ENCODE assay signal across 19 cellular contexts in genomic region chr4:54837576-54838140, GRCh38.
DNase-seq lines count a peak whose midpoint lies in the region; ATAC-seq and TF ChIP-seq lines count a peak whose summit lies in the region.
"Had no signal": no experiment of that assay in that cellular context is flagged by ENCODE, and none has a peak within 500 bp of the region (broad histone marks: within the 10 kb centered on the region; RNA-seq: fewer than 3 reads in every experiment).

No MANE protein-coding gene starts in this region.

- intact Hi-C loops in activated CD4-positive, alpha-beta memory T cell treated with anti-CD3 and anti-CD28 coated beads for 36 hours (cut with micrococcal nuclease): no loop called here

- TF ChIP-seq CTCF in tibial nerve (IDR thresholded peaks at IDR 0.05): no peak

- no peaks in the 10 kb centered on the region for H3K9me3 Mint-ChIP-seq in activated CD4-positive, alpha-beta memory T cell treated with anti-CD3 and anti-CD28 coated beads for 36 hours

- no peaks in the 10 kb centered on the region for H3K27me3 Mint-ChIP-seq in activated CD4-positive, alpha-beta memory T cell treated with anti-CD3 and anti-CD28 coated beads for 36 hours

- DNase-seq in EH (ENCODE audit: low read depth) (peak; percentile 26), SK-N-MC (ENCODE audit: low read depth, low spot score) (peak; percentile 10), dedifferentiated amniotic fluid mesenchymal stem cell (ENCODE audit: extremely low spot score) (peak; percentile 22), iris pigment epithelial cell (ENCODE audit: low read depth) (peak; percentile 1), tibial nerve (ENCODE audit: low spot score in 2 of 2) (no peak)
- DNase-seq in activated CD4-positive, alpha-beta memory T cell treated with anti-CD3 and anti-CD28 coated beads for 36 hours: no peak
- no peak for DNase-seq in stimulated activated CD4-positive, alpha-beta T cell treated with anti-CD3 and anti-CD28 coated beads, Interleukin-12 subunit alpha, Interleukin-12 subunit beta, amount 100 ng/mL, for 4 hours
- DNase-seq: CD8-positive, alpha-beta memory T cell; DMS79; KG1; NCI-H1048; NCI-H1436 treated with DMSO at 0.1 percent for 48 hours; NCI-H2029 treated with DMSO at 0.1 percent for 48 hours; NCI-H2171 treated with DMSO at 0.1 percent for 48 hours; NCI-H446 treated with DMSO at 0.1 percent for 48 hours had no signal

- no peak overlapping the region for H3K4me3 ChIP-seq in SK-N-MC
- H3K4me3 ChIP-seq in tibial nerve: no peak overlapping the region
- H3K4me3 ChIP-seq: BLaER1 treated with 17β-estradiol and CSF1 and Interleukin-3, amounts not matched to agents 10 nM and 100 nM; SJSA1 had no signal

- CTCF ChIA-PET in activated CD4-positive, alpha-beta memory T cell treated with anti-CD3 and anti-CD28 coated beads for 36 hours (lab: Charles Lee): no interaction called here

- ATAC-seq in GM18505 (IDR thresholded peaks at IDR 0.05; ENCODE audit: unreplicated experiment): no peak
- ATAC-seq: Panc1 had no signal

- H3K27ac Mint-ChIP-seq in activated CD4-positive, alpha-beta memory T cell treated with anti-CD3 and anti-CD28 coated beads for 36 hours: no peak overlapping the region
- H3K27ac Mint-ChIP-seq: CD8-positive, alpha-beta memory T cell had no signal

- no peak for TF ChIP-seq EP300 in tibial nerve (IDR thresholded peaks at IDR 0.05)

- H3K27me3 ChIP-seq in tibial nerve: no peaks in the 10 kb centered on the region
- H3K27me3 ChIP-seq: BLaER1 treated with 17β-estradiol and CSF1 and Interleukin-3, amounts not matched to agents 10 nM and 100 nM; SJSA1 had no signal

- H3K27ac ChIP-seq in SK-N-MC: no peak overlapping the region
- H3K27ac ChIP-seq in tibial nerve: no peak overlapping the region
- H3K27ac ChIP-seq: BLaER1 treated with 17β-estradiol and CSF1 and Interleukin-3, amounts not matched to agents 10 nM and 100 nM; SJSA1 had no signal

- no peaks in the 10 kb centered on the region for H3K36me3 Mint-ChIP-seq in activated CD4-positive, alpha-beta memory T cell treated with anti-CD3 and anti-CD28 coated beads for 36 hours
- H3K36me3 Mint-ChIP-seq: CD8-positive, alpha-beta memory T cell had no signal

- H3K9ac ChIP-seq in SK-N-MC (ENCODE audit: insufficient read length): no peak overlapping the region
- H3K9ac ChIP-seq: BLaER1 treated with 17β-estradiol and CSF1 and Interleukin-3, amounts not matched to agents 10 nM and 100 nM had no signal

- peaks cover 0 to 7% (median 0%) of the 10 kb centered on the region in 4 donors for H3K4me1 ChIP-seq in tibial nerve
- H3K4me1 ChIP-seq: SJSA1 had no signal

- H3K4me1 Mint-ChIP-seq in activated CD4-positive, alpha-beta memory T cell treated with anti-CD3 and anti-CD28 coated beads for 36 hours (ENCODE audit: low read depth): peaks cover 1% of the 10 kb centered on the region

- TF ChIP-seq POLR2A in tibial nerve (IDR thresholded peaks at IDR 0.05) (no peak), GM18505 (IDR thresholded peaks at IDR 0.05; ENCODE audit: borderline replicate concordance, extremely low read depth, insufficient read depth, insufficient read length) (no peak)

- H3K9me3 ChIP-seq in SK-N-MC (ENCODE audit: low read depth, low read length) (no peaks in the 10 kb centered on the region), tibial nerve (no peaks in the 10 kb centered on the region)
- H3K9me3 ChIP-seq: SJSA1 had no signal

- 24 to 35% methylated on average over 2 of the region's 2 CpGs for WGBS in tibial nerve, 2 donors

- no peak overlapping the region for H3K4me3 Mint-ChIP-seq in activated CD4-positive, alpha-beta memory T cell treated with anti-CD3 and anti-CD28 coated beads for 36 hours
- H3K4me3 Mint-ChIP-seq: CD8-positive, alpha-beta memory T cell had no signal

- POLR2A ChIA-PET in activated CD4-positive, alpha-beta memory T cell treated with anti-CD3 and anti-CD28 coated beads for 36 hours (lab: Charles Lee): no interaction called here

- no peaks in the 10 kb centered on the region for H3K36me3 ChIP-seq in SK-N-MC (ENCODE audit: insufficient read depth, low read length)
- H3K36me3 ChIP-seq in tibial nerve: no peaks in the 10 kb centered on the region
- H3K36me3 ChIP-seq: BLaER1 treated with 17β-estradiol and CSF1 and Interleukin-3, amounts not matched to agents 10 nM and 100 nM; SJSA1 had no signal

Comparison
In these comparisons a context has a peak if more than half of its experiments do, and no peak if none do; other contexts are left out.
1. DNase-seq: peak in EH (single experiment), SK-N-MC (single experiment), dedifferentiated amniotic fluid mesenchymal stem cell (single experiment) and iris pigment epithelial cell (single experiment); none in activated CD4-positive, alpha-beta memory T cell treated with anti-CD3 and anti-CD28 coated beads for 36 hours (single experiment), tibial nerve (0 of 2) and stimulated activated CD4-positive, alpha-beta T cell treated with anti-CD3 and anti-CD28 coated beads, Interleukin-12 subunit alpha, Interleukin-12 subunit beta, amount 100 ng/mL, for 4 hours (single experiment).